ENCODE assay signal across 18 cellular contexts in genomic region chr16:56353054-56353921, GRCh38.
A peak's percentile ranks its signal among the peaks of the same experiment; 100 is the strongest.
DNase-seq lines count a peak whose midpoint lies in the region; ATAC-seq, FAIRE-seq and TF ChIP-seq lines count a peak whose summit lies in the region.
"Had no signal": no experiment of that assay in that cellular context is flagged by ENCODE, and none has a peak within 500 bp of the region (broad histone marks: within the 10 kb centered on the region; RNA-seq: fewer than 3 reads in every experiment).

No MANE protein-coding gene starts in this region.

- H3K4me1 Mint-ChIP-seq in endodermal cell (peaks cover 25% of the 10 kb centered on the region), osteocyte (ENCODE audit: unreplicated experiment) (peaks cover 30% of the 10 kb centered on the region)

- no peaks in the 10 kb centered on the region for H3K79me2 ChIP-seq in HepG2 (ENCODE audit: insufficient read depth, low read length)

- H3K27ac ChIP-seq in right lobe of liver (no peak overlapping the region), HepG2 (ENCODE audit: extremely low read length, insufficient read depth, low read length) (no peak overlapping the region), endodermal cell (ENCODE audit: low read depth, low read length) (no peak overlapping the region), aorta (ENCODE audit: low read depth in 1 of 2, low read length in 2 of 2) (no peak overlapping the region)
- H3K27ac ChIP-seq: body of pancreas, neural progenitor cell, skin epidermis, thoracic aorta had no signal

- TF ChIP-seq EP300 in HepG2 (IDR thresholded peaks at IDR 0.05; ENCODE audit: low read depth in 2 of 2, low read length in 2 of 2) (no peak), HepG2 (CRISPR knock-in tag; IDR thresholded peaks at IDR 0.05; ENCODE audit: borderline replicate concordance) (no peak)

- intact Hi-C loops in right lobe of liver (cut with DNase I), result no loop called here
- intact Hi-C loops in HepG2 (cut with micrococcal nuclease; ENCODE audit: unreplicated experiment), result no loop called here
- intact Hi-C loops in aorta (cut with DNase I), result no loop called here

- no peak overlapping the region for H3K4me2 ChIP-seq in HepG2 (ENCODE audit: low read depth, low read length)
- H3K4me2 ChIP-seq: neural progenitor cell had no signal

- DNase-seq in right lobe of liver (peak; percentile 15 to 44 (median 31)), HepG2 (ENCODE audit: low spot score) (no peak), endodermal cell (peak; percentile 31), osteocyte (ENCODE audit: extremely low spot score, unreplicated experiment) (peak; percentile 82), aorta (peak; percentile 40 to 64), amygdala (lab: John Stamatoyannopoulos, UW) (no peak), middle frontal gyrus (ENCODE audit: extremely low spot score, low spot score) (no peak)
- DNase-seq: activated CD8-positive, alpha-beta T cell treated with anti-CD3 and anti-CD28 coated beads for 36 hours; dermis blood vessel endothelial cell; GF-D8; mesendoderm; MG63; SW 1271 had no signal

- POLR2A ChIA-PET in HepG2 (lab: Yijun Ruan, JAX), result no interaction called here

- H3K36me3 Mint-ChIP-seq in endodermal cell (ENCODE audit: low read depth) (no peaks in the 10 kb centered on the region), osteocyte (ENCODE audit: unreplicated experiment) (no peaks in the 10 kb centered on the region)
- H3K36me3 Mint-ChIP-seq: neural progenitor cell had no signal

- H3K9ac ChIP-seq in HepG2 (ENCODE audit: insufficient read depth, low read depth, low read length) (no peak overlapping the region), endodermal cell (ENCODE audit: extremely low read depth, low read length, poor library complexity, severe bottlenecking) (no peak overlapping the region)
- H3K9ac ChIP-seq: neural progenitor cell had no signal

- no peak for TF ChIP-seq POLR2A in right lobe of liver (IDR thresholded peaks at IDR 0.05)
- no peak for TF ChIP-seq POLR2A in HepG2 (IDR thresholded peaks at IDR 0.05; ENCODE audit: insufficient read depth in 1 of 2, low read depth in 2 of 2, low read length in 2 of 2)

- FAIRE-seq in HepG2 (lab: Jason Lieb, UNC), result no peak
- FAIRE-seq: D721Med had no signal

- TF ChIP-seq RAD21 in HepG2 (CRISPR knock-in tag; IDR thresholded peaks at IDR 0.05), result no peak

- H3K4me3 ChIP-seq in right lobe of liver (no peak overlapping the region), HepG2 (replicated peaks in 1 of 3; ENCODE audit: insufficient read depth in 1 of 3, low read depth in 2 of 3, low read length in 3 of 3) (no peak overlapping the region), endodermal cell (ENCODE audit: low read length) (no peak overlapping the region), aorta (ENCODE audit: low read length in 2 of 2) (no peak overlapping the region)
- H3K4me3 ChIP-seq: body of pancreas, MG63, neural progenitor cell, skin epidermis, thoracic aorta had no signal

- WGBS in right lobe of liver (ENCODE audit: insufficient coverage, low coverage, low lambda C conversion rate, missing lambda C conversion rate), result no CpG with 5 or more reads among the region's 15 CpGs
- WGBS in HepG2 (ENCODE audit: low lambda C conversion rate), result 56% methylated on average over 6 of the region's 15 CpGs
- WGBS in endodermal cell (ENCODE audit: insufficient coverage in 1 of 2, insufficient read length in 1 of 2), 2 experiments, result 89 to 91% methylated on average over 15 of the region's 15 CpGs
- WGBS in aorta, 2 donors, result 91 to 92% methylated on average over 15 of the region's 15 CpGs

- ATAC-seq in right lobe of liver (no peak), HepG2 (no peak), aorta (ENCODE audit: low FRiP score) (no peak)
- ATAC-seq: activated CD8-positive, alpha-beta T cell treated with anti-CD3 and anti-CD28 coated beads for 36 hours; body of pancreas had no signal

- no peak overlapping the region for H3K4me3 Mint-ChIP-seq in endodermal cell
- H3K4me3 Mint-ChIP-seq in osteocyte (ENCODE audit: unreplicated experiment), result no peak overlapping the region
- H3K4me3 Mint-ChIP-seq: activated CD8-positive, alpha-beta T cell treated with anti-CD3 and anti-CD28 coated beads for 36 hours; neural progenitor cell had no signal

- H3K9me3 Mint-ChIP-seq in endodermal cell (no peaks in the 10 kb centered on the region), osteocyte (ENCODE audit: unreplicated experiment) (no peaks in the 10 kb centered on the region)
- H3K9me3 Mint-ChIP-seq: activated CD8-positive, alpha-beta T cell treated with anti-CD3 and anti-CD28 coated beads for 36 hours; neural progenitor cell had no signal

- BruUV-seq in HepG2 (replicated peaks; lab: Mats Ljungman, UMichigan), result no TSS peak

- TF ChIP-seq CTCF in right lobe of liver (IDR thresholded peaks at IDR 0.05), result no peak
- no peak for TF ChIP-seq CTCF in HepG2 (CRISPR knock-in tag; IDR thresholded peaks at IDR 0.05)
- no peak for TF ChIP-seq CTCF in endodermal cell (conservative IDR thresholded peaks at IDR 0.05)
- no peak for TF ChIP-seq CTCF in osteocyte (IDR thresholded peaks at IDR 0.05)

- in situ Hi-C loops in HepG2 (cut with HindIII; ENCODE audit: extremely low pct_ligation_motif_present, low pct_unique_long_range_greater_than_20kb), result loop anchor here (10.0 kb wide), 1 partner anchor 58 kb away; no protein-coding TSS in a partner anchor

- H3K36me3 ChIP-seq in right lobe of liver, result no peaks in the 10 kb centered on the region
- H3K36me3 ChIP-seq in HepG2 (replicated peaks in 1 of 2; ENCODE audit: control insufficient read depth in 1 of 2, insufficient read depth in 2 of 2, low read length in 2 of 2), result no peaks in the 10 kb centered on the region
- no peaks in the 10 kb centered on the region for H3K36me3 ChIP-seq in endodermal cell (ENCODE audit: control insufficient read depth, insufficient read depth, low read length)
- H3K36me3 ChIP-seq in aorta (ENCODE audit: control insufficient read depth in 1 of 2, insufficient read depth in 2 of 2, low read length in 1 of 2), result no peaks in the 10 kb centered on the region
- H3K36me3 ChIP-seq: neural progenitor cell, thoracic aorta had no signal

- H3K27me3 Mint-ChIP-seq in endodermal cell (ENCODE audit: insufficient read depth) (no peaks in the 10 kb centered on the region), osteocyte (ENCODE audit: unreplicated experiment) (no peaks in the 10 kb centered on the region)
- H3K27me3 Mint-ChIP-seq: activated CD8-positive, alpha-beta T cell treated with anti-CD3 and anti-CD28 coated beads for 36 hours had no signal

- no peaks in the 10 kb centered on the region for H4K20me1 ChIP-seq in HepG2 (ENCODE audit: insufficient read depth, low read length)

- CTCF ChIA-PET in HepG2 (lab: Yijun Ruan, JAX; ENCODE audit: low intra/inter-chr PET ratio, low total read pairs), result no interaction called here

- H3K9me3 ChIP-seq in right lobe of liver (no peaks in the 10 kb centered on the region), HepG2 (ENCODE audit: low read length) (no peaks in the 10 kb centered on the region), endodermal cell (ENCODE audit: control insufficient read depth, low read length) (no peaks in the 10 kb centered on the region), aorta (ENCODE audit: control insufficient read depth, low read length) (no peaks in the 10 kb centered on the region)
- H3K9me3 ChIP-seq: body of pancreas, MG63, thoracic aorta had no signal

- H2AFZ ChIP-seq in HepG2 (ENCODE audit: low read length), result no peak overlapping the region
- H2AFZ ChIP-seq: neural progenitor cell had no signal

- H3K27me3 ChIP-seq in right lobe of liver (no peaks in the 10 kb centered on the region), HepG2 (ENCODE audit: control insufficient read depth in 1 of 2, insufficient read depth in 2 of 2, low read length in 2 of 2) (peaks cover 5 to 28% of the 10 kb centered on the region in 2 experiments), endodermal cell (ENCODE audit: control insufficient read depth, insufficient read depth, low read length, poor library complexity, severe bottlenecking) (no peaks in the 10 kb centered on the region), aorta (ENCODE audit: control insufficient read depth in 1 of 2, insufficient read depth in 2 of 2, low read length in 1 of 2) (no peaks in the 10 kb centered on the region)
- H3K27me3 ChIP-seq: body of pancreas, MG63, neural progenitor cell had no signal

- H3K27ac Mint-ChIP-seq in endodermal cell (no peak overlapping the region), osteocyte (ENCODE audit: unreplicated experiment) (no peak overlapping the region)
- H3K27ac Mint-ChIP-seq: activated CD8-positive, alpha-beta T cell treated with anti-CD3 and anti-CD28 coated beads for 36 hours; neural progenitor cell had no signal

- H3K4me1 ChIP-seq in right lobe of liver, result peaks cover 0 to 24% (median 0%) of the 10 kb centered on the region in 4 donors
- peaks cover 28% of the 10 kb centered on the region for H3K4me1 ChIP-seq in HepG2 (ENCODE audit: insufficient read depth, low read length)
- peaks cover 9% of the 10 kb centered on the region for H3K4me1 ChIP-seq in endodermal cell (ENCODE audit: control insufficient read depth, insufficient read depth, low read length)
- no peaks in the 10 kb centered on the region for H3K4me1 ChIP-seq in aorta (ENCODE audit: control insufficient read depth in 1 of 2, insufficient read depth in 2 of 2, low read length in 2 of 2)

TF ChIP-seq in HepG2, 621 proteins besides CTCF, POLR2A, EP300 and RAD21 (continues in another document):
- no peak for TF ChIP-seq MEIS2 (CRISPR knock-in tag; IDR thresholded peaks at IDR 0.05)
- no peak for TF ChIP-seq ZFP41 (CRISPR knock-in tag; IDR thresholded peaks at IDR 0.05; ENCODE audit: borderline replicate concordance)
- no peak for TF ChIP-seq BHLHE40 (IDR thresholded peaks at IDR 0.05; ENCODE audit: low read length)
- no peak for TF ChIP-seq JUNB (CRISPR knock-in tag; IDR thresholded peaks at IDR 0.05; ENCODE audit: borderline replicate concordance)
- no peak for TF ChIP-seq ARID3A (IDR thresholded peaks at IDR 0.05; ENCODE audit: low read depth, low read length)
- no peak for TF ChIP-seq ZNF614 (CRISPR knock-in tag; IDR thresholded peaks at IDR 0.05; ENCODE audit: borderline replicate concordance)
- TF ChIP-seq ATF7 (IDR thresholded peaks at IDR 0.05), result no peak
- TF ChIP-seq ATF7 (CRISPR knock-in tag; IDR thresholded peaks at IDR 0.05), result no peak

Comparison
In these comparisons a context has a peak if more than half of its experiments do, and no peak if none do; other contexts are left out.
1. DNase-seq: peak in right lobe of liver (3 of 3), endodermal cell (single experiment), osteocyte (single experiment) and aorta (2 of 2); none in HepG2 (single experiment), amygdala (0 of 56) and middle frontal gyrus (single experiment).